In the genomic region with DNA sequence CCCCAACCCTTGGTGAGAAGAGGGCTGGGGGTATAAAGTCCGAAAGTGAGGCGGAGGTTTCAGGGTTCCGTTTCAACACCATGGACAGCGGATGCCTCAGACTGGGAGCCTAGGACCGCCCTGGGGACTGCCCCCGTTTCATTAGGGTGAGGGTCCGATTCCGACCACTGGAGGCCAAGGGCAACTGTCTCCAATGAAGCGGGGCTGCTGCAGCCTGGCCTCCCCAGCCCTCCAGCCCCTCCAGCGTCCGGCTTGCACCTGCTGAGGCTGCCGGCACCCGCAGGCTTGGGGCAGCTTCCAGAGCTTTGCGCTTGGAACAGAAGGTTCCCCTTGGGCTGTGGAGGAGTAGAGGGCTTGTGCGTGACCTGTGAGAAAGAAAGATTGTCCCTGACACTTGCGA, we compare ENCODE assay signal across 14 cellular contexts. TPM values are rescaled to one million over a fixed set of nuclear protein-coding genes. Genes with fewer than 3 reads are reported as not detected.
A peak's percentile ranks its signal among the peaks of the same experiment; 100 is the strongest.
DNase-seq lines count a peak whose midpoint lies in the region; ATAC-seq and TF ChIP-seq lines count a peak whose summit lies in the region.
"Had no signal": no experiment of that assay in that cellular context is flagged by ENCODE, and none has a peak within 500 bp of the region (broad histone marks: within the 10 kb centered on the region; RNA-seq: fewer than 3 reads in every experiment).

No MANE protein-coding gene starts in this region.

- H3K27me3 Mint-ChIP-seq in activated naive CD8-positive, alpha-beta T cell, result peaks cover 19% of the 10 kb centered on the region
- peaks cover 69% of the 10 kb centered on the region for H3K27me3 Mint-ChIP-seq in activated naive CD8-positive, alpha-beta T cell treated with anti-CD3 and anti-CD28 coated beads for 36 hours
- H3K27me3 Mint-ChIP-seq in activated CD4-positive, alpha-beta memory T cell treated with anti-CD3 and anti-CD28 coated beads, Interleukin-2, amount 10 ng/mL, durations not matched to agents 7 days and 5 days, result peaks cover 49% of the 10 kb centered on the region
- H3K27me3 Mint-ChIP-seq in type B pancreatic cell, result peaks cover 73% of the 10 kb centered on the region

- H3K27ac Mint-ChIP-seq in activated naive CD8-positive, alpha-beta T cell, result no peak overlapping the region
- H3K27ac Mint-ChIP-seq in activated naive CD8-positive, alpha-beta T cell treated with anti-CD3 and anti-CD28 coated beads for 36 hours, result no peak overlapping the region
- H3K27ac Mint-ChIP-seq in activated CD4-positive, alpha-beta memory T cell treated with anti-CD3 and anti-CD28 coated beads, Interleukin-2, amount 10 ng/mL, durations not matched to agents 7 days and 5 days, result peak overlapping the region; percentile 48
- H3K27ac Mint-ChIP-seq in type B pancreatic cell, result peak overlapping the region; percentile 70

- H3K4me1 ChIP-seq in uterus, result peaks cover 0 to 31% of the 10 kb centered on the region in 2 donors

- POLR2A ChIA-PET in activated CD4-positive, alpha-beta memory T cell treated with anti-CD3 and anti-CD28 coated beads, Interleukin-2, amount 10 ng/mL, durations not matched to agents 7 days and 5 days (lab: Charles Lee), result no interaction called here

- H3K4me3 ChIP-seq in iPS-18c (ENCODE audit: insufficient read depth, low read depth, low read length), result peak overlapping the region; percentile 62; the same call in 1 of the 2 replicates
- no peak overlapping the region for H3K4me3 ChIP-seq in uterus
- H3K4me3 ChIP-seq: SJSA1 had no signal

- no peak overlapping the region for H3K27ac ChIP-seq in uterus
- H3K27ac ChIP-seq: SJSA1 had no signal

- ATAC-seq in left cardiac atrium (no peak), HG03342 (IDR thresholded peaks at IDR 0.05; ENCODE audit: unreplicated experiment) (no peak)

- no peaks in the 10 kb centered on the region for H3K36me3 ChIP-seq in uterus
- H3K36me3 ChIP-seq: SJSA1 had no signal

- CTCF ChIA-PET in activated CD4-positive, alpha-beta memory T cell treated with anti-CD3 and anti-CD28 coated beads, Interleukin-2, amount 10 ng/mL, durations not matched to agents 7 days and 5 days (lab: Charles Lee), result no interaction called here

- H3K9me3 ChIP-seq in iPS-18c (ENCODE audit: control insufficient read depth, insufficient read depth, low read length), result peaks cover 5% of the 10 kb centered on the region
- no peaks in the 10 kb centered on the region for H3K9me3 ChIP-seq in uterus
- H3K9me3 ChIP-seq: SJSA1 had no signal

- no peak for DNase-seq in activated naive CD8-positive, alpha-beta T cell treated with anti-CD3 and anti-CD28 coated beads for 36 hours
- no peak for DNase-seq in activated CD4-positive, alpha-beta memory T cell treated with anti-CD3 and anti-CD28 coated beads, Interleukin-2, amount 10 ng/mL, durations not matched to agents 7 days and 5 days
- DNase-seq in type B pancreatic cell (ENCODE audit: extremely low spot score, unreplicated experiment), result no peak
- no peak for DNase-seq in uterus
- DNase-seq in left cardiac atrium, result no peak
- DNase-seq: activated gamma-delta T cell; NCI-H1694; stimulated activated CD4-positive, alpha-beta T cell treated with anti-CD3 and anti-CD28 coated beads, Interleukin-15, amount 100 ng/mL, for 24 hours had no signal

- peak overlapping the region; percentile 58 for H3K4me3 Mint-ChIP-seq in activated naive CD8-positive, alpha-beta T cell
- no peak overlapping the region for H3K4me3 Mint-ChIP-seq in activated naive CD8-positive, alpha-beta T cell treated with anti-CD3 and anti-CD28 coated beads for 36 hours
- peak overlapping the region; percentile 30 for H3K4me3 Mint-ChIP-seq in activated CD4-positive, alpha-beta memory T cell treated with anti-CD3 and anti-CD28 coated beads, Interleukin-2, amount 10 ng/mL, durations not matched to agents 7 days and 5 days
- peak overlapping the region; percentile 77 for H3K4me3 Mint-ChIP-seq in type B pancreatic cell

- intact Hi-C loops in uterus (cut with DNase I; ENCODE audit: low total_unique reads), result no loop called here
- intact Hi-C loops in left cardiac atrium (cut with DNase I), result loop anchor here (5.0 kb wide), 1 partner anchor 119 kb away; no protein-coding TSS in a partner anchor

- H3K36me3 Mint-ChIP-seq in activated naive CD8-positive, alpha-beta T cell, result no peaks in the 10 kb centered on the region
- H3K36me3 Mint-ChIP-seq in activated naive CD8-positive, alpha-beta T cell treated with anti-CD3 and anti-CD28 coated beads for 36 hours, result no peaks in the 10 kb centered on the region
- peaks cover 3% of the 10 kb centered on the region for H3K36me3 Mint-ChIP-seq in activated CD4-positive, alpha-beta memory T cell treated with anti-CD3 and anti-CD28 coated beads, Interleukin-2, amount 10 ng/mL, durations not matched to agents 7 days and 5 days (ENCODE audit: low read depth)
- no peaks in the 10 kb centered on the region for H3K36me3 Mint-ChIP-seq in type B pancreatic cell

- H3K9me3 Mint-ChIP-seq in activated naive CD8-positive, alpha-beta T cell (ENCODE audit: low read depth), result no peaks in the 10 kb centered on the region
- no peaks in the 10 kb centered on the region for H3K9me3 Mint-ChIP-seq in activated naive CD8-positive, alpha-beta T cell treated with anti-CD3 and anti-CD28 coated beads for 36 hours
- H3K9me3 Mint-ChIP-seq in activated CD4-positive, alpha-beta memory T cell treated with anti-CD3 and anti-CD28 coated beads, Interleukin-2, amount 10 ng/mL, durations not matched to agents 7 days and 5 days, result no peaks in the 10 kb centered on the region
- no peaks in the 10 kb centered on the region for H3K9me3 Mint-ChIP-seq in type B pancreatic cell

- H3K4me1 Mint-ChIP-seq in activated naive CD8-positive, alpha-beta T cell (ENCODE audit: low read depth), result peaks cover 12% of the 10 kb centered on the region
- peaks cover 10% of the 10 kb centered on the region for H3K4me1 Mint-ChIP-seq in activated naive CD8-positive, alpha-beta T cell treated with anti-CD3 and anti-CD28 coated beads for 36 hours
- H3K4me1 Mint-ChIP-seq in activated CD4-positive, alpha-beta memory T cell treated with anti-CD3 and anti-CD28 coated beads, Interleukin-2, amount 10 ng/mL, durations not matched to agents 7 days and 5 days, result peaks cover 7% of the 10 kb centered on the region
- H3K4me1 Mint-ChIP-seq in type B pancreatic cell (ENCODE audit: unreplicated experiment), result peaks cover 8% of the 10 kb centered on the region

- TF ChIP-seq POLR2A in uterus (IDR thresholded peaks at IDR 0.05), result no peak

- TF ChIP-seq CTCF in type B pancreatic cell (conservative IDR thresholded peaks at IDR 0.05), result no peak
- TF ChIP-seq CTCF in uterus (IDR thresholded peaks at IDR 0.05), result no peak

- peaks cover 23 to 53% of the 10 kb centered on the region in 2 donors for H3K27me3 ChIP-seq in uterus

RNA-seq across cellular contexts. Expression of gene YTHDF1, which starts 39.9 kb away (rescaled TPM):
- 10 to 100 TPM; 47.4 to 48.3 TPM for total RNA-seq in activated naive CD8-positive, alpha-beta T cell treated with anti-CD3 and anti-CD28 coated beads for 36 hours
- total RNA-seq in activated CD4-positive, alpha-beta memory T cell treated with anti-CD3 and anti-CD28 coated beads, Interleukin-2, amount 10 ng/mL, durations not matched to agents 7 days and 5 days, result 10 to 100 TPM; 36.1 to 36.8 TPM
- total RNA-seq in type B pancreatic cell (ENCODE audit: low replicate concordance) (50.4 and 55.6 TPM in 2 replicates), uterus (10 to 100 TPM; 17.9 to 35.8 (median 25.8) TPM), left cardiac atrium (10 to 100 TPM; 19.3 to 29.9 TPM)

RNA-seq across cellular contexts. Expression of gene BIRC7, which starts 59.7 kb away (rescaled TPM):
- under 1 TPM; 0.23 to 0.34 TPM for total RNA-seq in activated naive CD8-positive, alpha-beta T cell treated with anti-CD3 and anti-CD28 coated beads for 36 hours
- total RNA-seq in activated CD4-positive, alpha-beta memory T cell treated with anti-CD3 and anti-CD28 coated beads, Interleukin-2, amount 10 ng/mL, durations not matched to agents 7 days and 5 days, result not detected
- total RNA-seq in type B pancreatic cell (ENCODE audit: low replicate concordance) (1.2 TPM in 1 of 2 replicates, not detected in the other), uterus (not detected), left cardiac atrium (under 1 TPM in 1 of 2 donors, not detected in 1; 0.94 TPM)
- total RNA-seq: fibroblast of villous mesenchyme, osteocyte, SJSA1 had no signal

Comparison
In these comparisons a context has a peak if more than half of its experiments do, and no peak if none do; other contexts are left out.
1. H3K27ac Mint-ChIP-seq: peak in activated CD4-positive, alpha-beta memory T cell treated with anti-CD3 and anti-CD28 coated beads, Interleukin-2, amount 10 ng/mL, durations not matched to agents 7 days and 5 days (single experiment) and type B pancreatic cell (single experiment); none in activated naive CD8-positive, alpha-beta T cell (single experiment) and activated naive CD8-positive, alpha-beta T cell treated with anti-CD3 and anti-CD28 coated beads for 36 hours (single experiment).